In the genomic region with DNA sequence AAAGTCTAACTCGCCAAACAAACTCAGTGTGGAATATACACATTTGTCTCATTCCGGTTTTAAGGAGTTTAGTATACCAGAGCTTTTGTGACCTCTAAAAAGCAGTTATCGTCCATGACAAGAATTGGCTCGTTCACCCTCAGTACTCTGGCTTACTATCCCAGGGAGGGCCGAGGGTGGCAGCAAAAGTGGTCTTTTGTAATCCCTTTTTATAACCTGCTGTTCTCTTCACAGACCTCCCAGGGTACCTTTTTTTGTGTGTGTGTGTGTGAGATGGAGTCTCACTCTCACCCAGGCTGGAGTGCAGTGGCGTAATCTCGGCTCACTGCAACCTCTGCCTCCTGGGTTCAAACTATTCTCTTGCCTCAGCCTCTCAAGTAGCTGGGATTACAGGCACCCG, we compare ENCODE assay signal across 15 cellular contexts.
"Had no signal": no experiment of that assay in that cellular context is flagged by ENCODE, and none has a peak within 500 bp of the region (broad histone marks: within the 10 kb centered on the region; RNA-seq: fewer than 3 reads in every experiment).

No MANE protein-coding gene starts in this region.

- H3K4me3 ChIP-seq: dorsolateral prefrontal cortex, esophagus muscularis mucosa, gastroesophageal sphincter, hepatocyte, lung, smooth muscle cell, uterus had no signal

- DNase-seq: cortex of kidney; effector memory CD4-positive, alpha-beta T cell; glutamatergic neuron; mesenchymal stem cell; naive B cell; stimulated activated CD4-positive, alpha-beta T cell treated with anti-CD3 and anti-CD28 coated beads, Interleukin-2, amount 100 ng/mL, for 48 hours; stimulated activated naive CD4-positive, alpha-beta T cell treated with Interleukin-2 at 50 U/mL for 16 hours; uterus had no signal

- ATAC-seq: gastroesophageal sphincter had no signal

- H3K27me3 ChIP-seq: dorsolateral prefrontal cortex, esophagus muscularis mucosa, gastroesophageal sphincter, hepatocyte, uterus had no signal

- H3K4me2 ChIP-seq: hepatocyte, smooth muscle cell had no signal

- H3K27ac ChIP-seq: esophagus muscularis mucosa, gastroesophageal sphincter, hepatocyte, parathyroid adenoma, uterus had no signal

- H3K4me1 ChIP-seq: parathyroid adenoma, uterus had no signal

- H3K9me3 ChIP-seq: esophagus muscularis mucosa, gastroesophageal sphincter, uterus had no signal

- H3K36me3 ChIP-seq: uterus had no signal

- H2AFZ ChIP-seq: hepatocyte, parathyroid adenoma had no signal

- H3K9ac ChIP-seq: parathyroid adenoma had no signal
